ENCODE assay signal across 8 cellular contexts in genomic region chr2:75199428-75200011, GRCh38. TPM values are rescaled to one million over a fixed set of nuclear protein-coding genes. Genes with fewer than 3 reads are reported as not detected.
DNase-seq lines count a peak whose midpoint lies in the region; ATAC-seq, FAIRE-seq and TF ChIP-seq lines count a peak whose summit lies in the region.

TACR1 (minus strand) TSS chr2:75199520; CDS start chr2:75198934, 586 bp downstream.

- peak; percentile 84 for TF ChIP-seq CTCF in brain microvascular endothelial cell (IDR thresholded peaks at IDR 0.05; ENCODE audit: low read depth, low read length, missing control alignments)

- H3K4me3 ChIP-seq in brain microvascular endothelial cell (ENCODE audit: low read depth, low read length) = peak within 1 kb of the TSS; percentile 33
- H3K4me3 ChIP-seq in small intestine (ENCODE audit: low read depth in 1 of 2, low read length in 2 of 2) = peak within 1 kb of the TSS in 1 of 2 donors; percentile 19

- H3K36me3 ChIP-seq in brain microvascular endothelial cell (replicated peaks) (no peaks in the 10 kb centered on the region), small intestine (ENCODE audit: control insufficient read depth in 2 of 2, insufficient read depth in 2 of 2, low read length in 2 of 2) (no peaks in the 10 kb centered on the region)

- H3K9me3 ChIP-seq in small intestine (ENCODE audit: control insufficient read depth, low read depth) = no peaks in the 10 kb centered on the region

- peak; percentile 77 for ATAC-seq in HG03175 (IDR thresholded peaks at IDR 0.05; ENCODE audit: unreplicated experiment)

- 1 to 4% (median 1%) methylated on average over 46 of the region's 46 CpGs for WGBS in small intestine, 3 donors

- FAIRE-seq in GM18507 (lab: Jason Lieb, UNC) (peak; percentile 56), small intestine (lab: Jason Lieb, UNC) (no peak)

- peaks cover 48% of the 10 kb centered on the region for H3K27me3 ChIP-seq in brain microvascular endothelial cell (replicated peaks)
- H3K27me3 ChIP-seq in small intestine (ENCODE audit: control insufficient read depth in 2 of 2, insufficient read depth in 2 of 2, low read length in 2 of 2) = peaks cover 12 to 18% of the 10 kb centered on the region in 2 donors

- H3K27ac ChIP-seq in brain microvascular endothelial cell = no peak within 1 kb of the TSS
- no peak within 1 kb of the TSS for H3K27ac ChIP-seq in small intestine (ENCODE audit: low read depth in 1 of 2, low read length in 1 of 2)

- DNase-seq in AG08396 (ENCODE audit: low spot score) (peak; percentile 85), GM18507 (ENCODE audit: extremely low spot score, insufficient read length, low read depth) (peak; percentile 44), SW480 (ENCODE audit: low spot score) (peak; percentile 82), brain microvascular endothelial cell (peak; percentile 52), iPS-NIHi11 (ENCODE audit: low spot score) (peak; percentile 51), small intestine (peak; percentile 18), cortex of kidney (lab: John Stamatoyannopoulos, UW) (no peak)

- in situ Hi-C loops in brain microvascular endothelial cell (cut with HindIII; ENCODE audit: low pct_ligation_motif_present, low sequenced_read_pairs) = no loop called here

- no peaks in the 10 kb centered on the region for H3K4me1 ChIP-seq in small intestine (ENCODE audit: control insufficient read depth in 2 of 2, insufficient read depth in 1 of 2, low read depth in 1 of 2, low read length in 1 of 2)

RNA-seq across cellular contexts. Expression of gene TACR1, which starts in this region (rescaled TPM):
- polyA plus RNA-seq in small intestine = under 1 TPM in 1 of 3 donors, not detected in 2; 0.69 TPM

Comparison
In these comparisons a context has a peak if more than half of its experiments do, and no peak if none do; other contexts are left out.
1. Peak in DNase-seq in small intestine; RNA of the gene not detected or under 1 TPM.